ENCODE assay signal across 25 cellular contexts in the genomic region with DNA sequence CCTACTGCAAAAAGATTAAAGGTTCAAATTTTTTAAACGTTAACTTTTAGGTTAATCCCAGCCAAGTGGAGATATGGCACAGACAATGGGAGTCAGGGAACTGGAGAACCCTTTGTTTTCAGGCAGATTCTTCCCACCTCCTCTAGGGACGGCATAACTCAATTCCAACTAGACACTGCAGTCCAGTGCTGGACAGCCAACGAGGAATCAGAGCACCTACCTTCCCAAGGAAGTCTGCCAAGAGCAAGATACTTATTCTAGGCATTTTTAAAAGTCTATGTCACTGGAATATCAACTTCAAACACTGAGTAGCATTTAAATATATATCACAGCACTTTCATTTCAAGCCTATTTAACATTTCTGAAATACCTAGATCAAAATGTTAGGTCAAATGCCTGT. TPM values are rescaled to one million over a fixed set of nuclear protein-coding genes. Genes with fewer than 3 reads are reported as not detected.
DNase-seq lines count a peak whose midpoint lies in the region; ATAC-seq and TF ChIP-seq lines count a peak whose summit lies in the region.
"Had no signal": no experiment of that assay in that cellular context is flagged by ENCODE, and none has a peak within 500 bp of the region (broad histone marks: within the 10 kb centered on the region; RNA-seq: fewer than 3 reads in every experiment).

No MANE protein-coding gene starts in this region.

- H3K27me3 ChIP-seq in brain microvascular endothelial cell (replicated peaks) (peaks cover 12% of the 10 kb centered on the region), liver (ENCODE audit: control insufficient read depth in 4 of 4, insufficient read depth in 4 of 4, low read length in 3 of 4) (no peaks in the 10 kb centered on the region), A673 (replicated peaks; ENCODE audit: insufficient read depth, low read depth, low read length, poor library complexity) (peaks cover 26% of the 10 kb centered on the region)
- H3K27me3 ChIP-seq: right atrium auricular region had no signal

- H3K4me3 Mint-ChIP-seq in activated CD8-positive, alpha-beta T cell treated with anti-CD3 and anti-CD28 coated beads, Interleukin-2, amount 10 ng/mL, durations not matched to agents 7 days and 5 days = no peak overlapping the region
- H3K4me3 Mint-ChIP-seq: naive thymus-derived CD8-positive, alpha-beta T cell had no signal

- peaks cover 5% of the 10 kb centered on the region for H3K27me3 Mint-ChIP-seq in activated CD8-positive, alpha-beta T cell treated with anti-CD3 and anti-CD28 coated beads, Interleukin-2, amount 10 ng/mL, durations not matched to agents 7 days and 5 days (ENCODE audit: low read depth)

- POLR2A ChIA-PET in activated CD8-positive, alpha-beta T cell treated with anti-CD3 and anti-CD28 coated beads, Interleukin-2, amount 10 ng/mL, durations not matched to agents 7 days and 5 days (lab: Charles Lee) = no interaction called here
- POLR2A ChIA-PET in A673 (lab: Charles Lee; ENCODE audit: low non-redundant PET) = no interaction called here

- no peak for TF ChIP-seq RAD21 in liver (IDR thresholded peaks at IDR 0.05)

- H3K36me3 ChIP-seq in brain microvascular endothelial cell (replicated peaks) (no peaks in the 10 kb centered on the region), liver (ENCODE audit: control insufficient read depth in 4 of 4, insufficient read depth in 3 of 4, low read depth in 1 of 4, low read length in 3 of 4) (no peaks in the 10 kb centered on the region), A673 (ENCODE audit: insufficient read depth, low read length, poor library complexity, severe bottlenecking) (no peaks in the 10 kb centered on the region)
- H3K36me3 ChIP-seq: colonic mucosa, right atrium auricular region, stomach, upper lobe of right lung, WERI-Rb-1 had no signal

- in situ Hi-C loops in brain microvascular endothelial cell (cut with HindIII; ENCODE audit: low pct_ligation_motif_present, low sequenced_read_pairs) = no loop called here

- H3K4me1 ChIP-seq in liver (ENCODE audit: control insufficient read depth in 4 of 4, insufficient read depth in 4 of 4, low read length in 3 of 4) (peaks cover 10 to 56% (median 54%) of the 10 kb centered on the region in 4 donors), A673 (ENCODE audit: insufficient read depth, low read length, poor library complexity, severe bottlenecking) (no peaks in the 10 kb centered on the region)
- H3K4me1 ChIP-seq: colonic mucosa had no signal

- CTCF ChIA-PET in activated CD8-positive, alpha-beta T cell treated with anti-CD3 and anti-CD28 coated beads, Interleukin-2, amount 10 ng/mL, durations not matched to agents 7 days and 5 days (lab: Charles Lee) = no interaction called here
- CTCF ChIA-PET in A673 (lab: Charles Lee) = no interaction called here

- H3K27ac Mint-ChIP-seq in activated CD8-positive, alpha-beta T cell treated with anti-CD3 and anti-CD28 coated beads, Interleukin-2, amount 10 ng/mL, durations not matched to agents 7 days and 5 days = no peak overlapping the region
- H3K27ac Mint-ChIP-seq: naive thymus-derived CD8-positive, alpha-beta T cell had no signal

- H3K9me3 ChIP-seq in liver (ENCODE audit: control insufficient read depth in 4 of 4, low read length in 3 of 4) = no peaks in the 10 kb centered on the region
- H3K9me3 ChIP-seq in A673 (ENCODE audit: low read depth, low read length, poor library complexity, severe bottlenecking) = no peaks in the 10 kb centered on the region
- H3K9me3 ChIP-seq: colonic mucosa, right atrium auricular region, stomach, upper lobe of right lung had no signal

- no peak overlapping the region for H3K9ac ChIP-seq in liver (ENCODE audit: low read depth in 1 of 2, low read length in 2 of 2)

- ATAC-seq in activated CD8-positive, alpha-beta T cell treated with anti-CD3 and anti-CD28 coated beads, Interleukin-2, amount 10 ng/mL, durations not matched to agents 7 days and 5 days = no peak
- no peak for ATAC-seq in HG03460 (IDR thresholded peaks at IDR 0.05; ENCODE audit: unreplicated experiment)
- ATAC-seq: HCT116; naive thymus-derived CD8-positive, alpha-beta T cell; upper lobe of right lung had no signal

- no peaks in the 10 kb centered on the region for H3K4me1 Mint-ChIP-seq in activated CD8-positive, alpha-beta T cell treated with anti-CD3 and anti-CD28 coated beads, Interleukin-2, amount 10 ng/mL, durations not matched to agents 7 days and 5 days (ENCODE audit: low read depth)
- H3K4me1 Mint-ChIP-seq: naive thymus-derived CD8-positive, alpha-beta T cell had no signal

- DNase-seq in Ammon's horn (ENCODE audit: low spot score) (peak; percentile 50), M059J (ENCODE audit: low read depth) (peak; percentile 29), brain microvascular endothelial cell (no peak), A673 (ENCODE audit: low spot score) (no peak)
- no peak for DNase-seq in activated CD8-positive, alpha-beta T cell treated with anti-CD3 and anti-CD28 coated beads, Interleukin-2, amount 10 ng/mL, durations not matched to agents 7 days and 5 days
- no peak for DNase-seq in stimulated activated CD4-positive, alpha-beta T cell treated with anti-CD3 and anti-CD28 coated beads, Interleukin-4, amount 100 ng/mL, for 4 hours
- DNase-seq: activated CD4-positive, alpha-beta T cell treated with anti-CD3 and anti-CD28 coated beads, Interleukin-2, amount 50 U/mL, for 1 hour; activated effector memory CD4-positive, alpha-beta T cell treated with anti-CD3 and anti-CD28 coated beads, Interleukin-2, amount 50 U/mL, for 16 hours; activated T-cell treated with anti-CD3 and anti-CD28 coated beads for 4 hours; colonic mucosa; kidney glomerular epithelial cell; naive thymus-derived CD8-positive, alpha-beta T cell; NCI-H2029 treated with DMSO at 0.1 percent for 48 hours; NCI-H446 treated with DMSO at 0.1 percent for 48 hours; NK-92 treated with Interleukin-12 subunit alpha and Interleukin-12 subunit beta, amount 100 ng/mL, for 24 hours; stimulated activated CD4-positive, alpha-beta T cell treated with anti-CD3 and anti-CD28 coated beads, Interleukin-12 subunit alpha, Interleukin-12 subunit beta, amount 100 ng/mL, for 4 hours; stomach; upper lobe of right lung; WERI-Rb-1 had no signal

- TF ChIP-seq CTCF in brain microvascular endothelial cell (IDR thresholded peaks at IDR 0.05; ENCODE audit: low read depth, low read length, missing control alignments) (peak; percentile 27), liver (IDR thresholded peaks at IDR 0.05; ENCODE audit: low read depth, low read length, missing input control) (no peak), A673 (conservative IDR thresholded peaks at IDR 0.05; ENCODE audit: low read depth, low read length) (no peak)

- H3K4me3 ChIP-seq in brain microvascular endothelial cell (ENCODE audit: low read depth, low read length) (no peak overlapping the region), liver (ENCODE audit: low read depth in 1 of 3, low read length in 3 of 3) (no peak overlapping the region), A673 (ENCODE audit: low read depth, low read length, poor library complexity, severe bottlenecking) (no peak overlapping the region)
- H3K4me3 ChIP-seq: colonic mucosa, right atrium auricular region, stomach, upper lobe of right lung had no signal

- 45% methylated on average over 3 of the region's 3 CpGs for WGBS in liver

- intact Hi-C loops in A673 (cut with micrococcal nuclease; ENCODE audit: unreplicated experiment) = no loop called here

- H3K27ac ChIP-seq in brain microvascular endothelial cell (no peak overlapping the region), liver (ENCODE audit: low read depth in 1 of 2, low read length in 2 of 2) (no peak overlapping the region), A673 (ENCODE audit: low read depth, low read length, poor library complexity, severe bottlenecking) (no peak overlapping the region)
- H3K27ac ChIP-seq: C4-2B, colonic mucosa, right atrium auricular region, upper lobe of right lung, WERI-Rb-1 had no signal

- H3K9me3 Mint-ChIP-seq in activated CD8-positive, alpha-beta T cell treated with anti-CD3 and anti-CD28 coated beads, Interleukin-2, amount 10 ng/mL, durations not matched to agents 7 days and 5 days (ENCODE audit: insufficient read depth) = no peaks in the 10 kb centered on the region

- H3K36me3 Mint-ChIP-seq in activated CD8-positive, alpha-beta T cell treated with anti-CD3 and anti-CD28 coated beads, Interleukin-2, amount 10 ng/mL, durations not matched to agents 7 days and 5 days (ENCODE audit: low read depth) = no peaks in the 10 kb centered on the region

- no TSS peak for BruUV-seq in A673 (replicated peaks; lab: Mats Ljungman, UMichigan)

TF ChIP-seq in liver, 16 proteins besides CTCF, POLR2A, EP300 and RAD21:
- TF ChIP-seq, protein P1, sequence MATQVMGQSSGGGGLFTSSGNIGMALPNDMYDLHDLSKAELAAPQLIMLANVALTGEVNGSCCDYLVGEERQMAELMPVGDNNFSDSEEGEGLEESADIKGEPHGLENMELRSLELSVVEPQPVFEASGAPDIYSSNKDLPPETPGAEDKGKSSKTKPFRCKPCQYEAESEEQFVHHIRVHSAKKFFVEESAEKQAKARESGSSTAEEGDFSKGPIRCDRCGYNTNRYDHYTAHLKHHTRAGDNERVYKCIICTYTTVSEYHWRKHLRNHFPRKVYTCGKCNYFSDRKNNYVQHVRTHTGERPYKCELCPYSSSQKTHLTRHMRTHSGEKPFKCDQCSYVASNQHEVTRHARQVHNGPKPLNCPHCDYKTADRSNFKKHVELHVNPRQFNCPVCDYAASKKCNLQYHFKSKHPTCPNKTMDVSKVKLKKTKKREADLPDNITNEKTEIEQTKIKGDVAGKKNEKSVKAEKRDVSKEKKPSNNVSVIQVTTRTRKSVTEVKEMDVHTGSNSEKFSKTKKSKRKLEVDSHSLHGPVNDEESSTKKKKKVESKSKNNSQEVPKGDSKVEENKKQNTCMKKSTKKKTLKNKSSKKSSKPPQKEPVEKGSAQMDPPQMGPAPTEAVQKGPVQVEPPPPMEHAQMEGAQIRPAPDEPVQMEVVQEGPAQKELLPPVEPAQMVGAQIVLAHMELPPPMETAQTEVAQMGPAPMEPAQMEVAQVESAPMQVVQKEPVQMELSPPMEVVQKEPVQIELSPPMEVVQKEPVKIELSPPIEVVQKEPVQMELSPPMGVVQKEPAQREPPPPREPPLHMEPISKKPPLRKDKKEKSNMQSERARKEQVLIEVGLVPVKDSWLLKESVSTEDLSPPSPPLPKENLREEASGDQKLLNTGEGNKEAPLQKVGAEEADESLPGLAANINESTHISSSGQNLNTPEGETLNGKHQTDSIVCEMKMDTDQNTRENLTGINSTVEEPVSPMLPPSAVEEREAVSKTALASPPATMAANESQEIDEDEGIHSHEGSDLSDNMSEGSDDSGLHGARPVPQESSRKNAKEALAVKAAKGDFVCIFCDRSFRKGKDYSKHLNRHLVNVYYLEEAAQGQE (IDR thresholded peaks at IDR 0.05) = peak; percentile 94
- no peak for TF ChIP-seq GABPA (IDR thresholded peaks at IDR 0.05 in 1 of 2, conservative IDR thresholded peaks at IDR 0.05 in 1 of 2)

RNA-seq across cellular contexts. Expression of a gene that starts 7.3 kb away (rescaled TPM):
- total RNA-seq in M059J (2014; rRNA removed; shearing (Covaris generic)) = 65.0 and 71.9 TPM in 2 replicates
- total RNA-seq in liver (10 to 100 TPM; 13.0 to 37.2 TPM), A673 (2021) (10.4 and 12.9 TPM in 2 replicates)
- polyA plus RNA-seq in liver = 10 to 100 TPM; 20.6 to 40.6 TPM
- under 1 TPM; 0.31 to 0.74 TPM for total RNA-seq in activated CD8-positive, alpha-beta T cell treated with anti-CD3 and anti-CD28 coated beads, Interleukin-2, amount 10 ng/mL, durations not matched to agents 7 days and 5 days
- total RNA-seq: G401; naive thymus-derived CD8-positive, alpha-beta T cell had no signal

Comparison
In these comparisons a context has a peak if more than half of its experiments do, and no peak if none do; other contexts are left out.
1. DNase-seq: peak in Ammon's horn (single experiment) and M059J (single experiment); none in brain microvascular endothelial cell (single experiment), activated CD8-positive, alpha-beta T cell treated with anti-CD3 and anti-CD28 coated beads, Interleukin-2, amount 10 ng/mL, durations not matched to agents 7 days and 5 days (single experiment), stimulated activated CD4-positive, alpha-beta T cell treated with anti-CD3 and anti-CD28 coated beads, Interleukin-4, amount 100 ng/mL, for 4 hours (0 of 2) and A673 (single experiment).